ENCODE assay signal across 19 cellular contexts in genomic region chr11:79066456-79067354, GRCh38.
DNase-seq lines count a peak whose midpoint lies in the region; ATAC-seq, FAIRE-seq and TF ChIP-seq lines count a peak whose summit lies in the region.
"Had no signal": no experiment of that assay in that cellular context is flagged by ENCODE, and none has a peak within 500 bp of the region (broad histone marks: within the 10 kb centered on the region; RNA-seq: fewer than 3 reads in every experiment).

No MANE protein-coding gene starts in this region.

- H3K4me2 ChIP-seq in HepG2 (ENCODE audit: low read depth, low read length) = no peak overlapping the region
- H3K4me2 ChIP-seq in H1 (ENCODE audit: insufficient read depth in 1 of 2, low read depth in 2 of 2, low read length in 2 of 2) = peak overlapping the region; percentile 42 to 56; a peak in 2 of 4 replicates

- H3K27ac ChIP-seq in HepG2 (ENCODE audit: extremely low read length, insufficient read depth, low read length) (no peak overlapping the region), right lobe of liver (no peak overlapping the region), H1 (ENCODE audit: low read depth, low read length) (no peak overlapping the region; the same call in 1 of the 2 replicates), tibial artery (no peak overlapping the region)
- H3K27ac ChIP-seq: parathyroid adenoma, stomach had no signal

- no peak for TF ChIP-seq RAD21 in HepG2 (CRISPR knock-in tag; IDR thresholded peaks at IDR 0.05)
- no peak for TF ChIP-seq RAD21 in H1 (IDR thresholded peaks at IDR 0.05 in 1 of 2, conservative IDR thresholded peaks at IDR 0.05 in 1 of 2; ENCODE audit: low read depth in 2 of 2, low read length in 2 of 2)

- TF ChIP-seq POLR2A in HepG2 (IDR thresholded peaks at IDR 0.05; ENCODE audit: insufficient read depth in 1 of 2, low read depth in 2 of 2, low read length in 2 of 2) = no peak
- TF ChIP-seq POLR2A in right lobe of liver (IDR thresholded peaks at IDR 0.05) = no peak
- no peak for TF ChIP-seq POLR2A in H1 (IDR thresholded peaks at IDR 0.05; ENCODE audit: control extremely low read depth in 1 of 2, low read depth in 2 of 2, low read length in 2 of 2)

- 0 out of 2 replicates have a peak overlapping the region, but pooled peaks have one; percentile 75 for H2BK20ac ChIP-seq in H1 (ENCODE audit: low read length)

- no peak for ATAC-seq in HepG2
- no peak for ATAC-seq in right lobe of liver
- ATAC-seq: effector memory CD8-positive, alpha-beta T cell had no signal

- H3K4me3 ChIP-seq in HepG2 (replicated peaks in 1 of 3; ENCODE audit: insufficient read depth in 1 of 3, low read depth in 2 of 3, low read length in 3 of 3) (no peak overlapping the region), right lobe of liver (no peak overlapping the region), H1 (ENCODE audit: extremely low read depth in 1 of 4, insufficient read depth in 2 of 4, low read depth in 3 of 4, low read length in 4 of 4) (peak overlapping the region in 1 of 4 experiments; percentile 32; a peak in 1 of 8 replicates), tibial artery (no peak overlapping the region)
- H3K4me3 ChIP-seq: stomach had no signal

- FAIRE-seq in HepG2 (lab: Jason Lieb, UNC) = no peak
- FAIRE-seq in H1 (lab: Jason Lieb, UNC) = no peak
- FAIRE-seq: A204.1 had no signal

- peak overlapping the region; percentile 19 to 49 (median 23) for H3K4me3 Mint-ChIP-seq in nephron
- H3K4me3 Mint-ChIP-seq: CD4-positive, alpha-beta T cell; effector memory CD8-positive, alpha-beta T cell; immature natural killer cell had no signal

- peaks cover 31% of the 10 kb centered on the region for H3K4me1 Mint-ChIP-seq in nephron
- H3K4me1 Mint-ChIP-seq: immature natural killer cell had no signal

- H3K79me2 ChIP-seq in HepG2 (ENCODE audit: insufficient read depth, low read length) = no peaks in the 10 kb centered on the region
- no peaks in the 10 kb centered on the region for H3K79me2 ChIP-seq in H1 (ENCODE audit: control insufficient read depth in 1 of 2, insufficient read depth in 2 of 2, low read length in 2 of 2)
- H3K79me2 ChIP-seq: parathyroid adenoma had no signal

- H3K23me2 ChIP-seq in H1 (ENCODE audit: low read depth, low read length) = no peaks in the 10 kb centered on the region

- H3K14ac ChIP-seq in H1 (ENCODE audit: insufficient read length) = no peak overlapping the region

- no peaks in the 10 kb centered on the region for H3K9me3 Mint-ChIP-seq in nephron
- H3K9me3 Mint-ChIP-seq: CD4-positive, alpha-beta T cell; immature natural killer cell had no signal

- H3K27me3 Mint-ChIP-seq in nephron (ENCODE audit: low read depth) = peaks cover 6% of the 10 kb centered on the region

- H2BK120ac ChIP-seq in H1 (replicated peaks; ENCODE audit: low read depth, low read length) = no peak overlapping the region

- H3K56ac ChIP-seq in H1 (replicated peaks; ENCODE audit: insufficient read length, low read depth, low read length) = no peak overlapping the region

- in situ Hi-C loops in HepG2 (cut with HindIII; ENCODE audit: extremely low pct_ligation_motif_present, low pct_unique_long_range_greater_than_20kb) (no loop called here), KBM-7 (cut with MboI; ENCODE audit: low pct_unique_long_range_greater_than_20kb, low sequenced_read_pairs) (no loop called here)

- POLR2A ChIA-PET in HepG2 (lab: Yijun Ruan, JAX) = no interaction called here
- POLR2A ChIA-PET in H1 (lab: Charles Lee; ENCODE audit: partially characterized antibody) = no interaction called here

- H3K36me3 ChIP-seq in HepG2 (replicated peaks in 1 of 2; ENCODE audit: control insufficient read depth in 1 of 2, insufficient read depth in 2 of 2, low read length in 2 of 2) (no peaks in the 10 kb centered on the region), right lobe of liver (no peaks in the 10 kb centered on the region), H1 (ENCODE audit: control insufficient read depth in 2 of 4, insufficient read depth in 4 of 4, low read length in 3 of 4) (no peaks in the 10 kb centered on the region), tibial artery (no peaks in the 10 kb centered on the region)
- H3K36me3 ChIP-seq: stomach had no signal

- H3K4ac ChIP-seq in H1 (replicated peaks; ENCODE audit: insufficient read length, low read depth, low read length) = peak overlapping the region; percentile 39

- H4K5ac ChIP-seq in H1 (ENCODE audit: insufficient read length, low read depth, low read length) = no peak overlapping the region

- H2AFZ ChIP-seq in HepG2 (ENCODE audit: low read length) = no peak overlapping the region
- peak overlapping the region; percentile 86; the same call in 1 of the 2 replicates for H2AFZ ChIP-seq in H1 (ENCODE audit: low read length)
- H2AFZ ChIP-seq: parathyroid adenoma had no signal

- H3K4me1 ChIP-seq in HepG2 (ENCODE audit: insufficient read depth, low read length) = no peaks in the 10 kb centered on the region
- no peaks in the 10 kb centered on the region for H3K4me1 ChIP-seq in right lobe of liver
- peaks cover 7 to 24% (median 13%) of the 10 kb centered on the region in 4 experiments for H3K4me1 ChIP-seq in H1 (replicated peaks in 1 of 4; ENCODE audit: control insufficient read depth in 3 of 4, insufficient read depth in 4 of 4, low read length in 3 of 4)
- no peaks in the 10 kb centered on the region for H3K4me1 ChIP-seq in tibial artery
- H3K4me1 ChIP-seq: parathyroid adenoma had no signal

- H2BK12ac ChIP-seq in H1 (ENCODE audit: low read depth, low read length) = peak overlapping the region; percentile 81; the same call in 1 of the 2 replicates

- H2AK5ac ChIP-seq in H1 (ENCODE audit: low read depth, low read length) = peak overlapping the region; percentile 65

- H3K9me3 ChIP-seq in HepG2 (ENCODE audit: low read length) (no peaks in the 10 kb centered on the region), right lobe of liver (no peaks in the 10 kb centered on the region), H1 (ENCODE audit: insufficient read depth in 2 of 2, low read depth in 1 of 2, low read length in 1 of 2) (no peaks in the 10 kb centered on the region), tibial artery (no peaks in the 10 kb centered on the region)
- H3K9me3 ChIP-seq: stomach had no signal

- no peaks in the 10 kb centered on the region for H4K20me1 ChIP-seq in HepG2 (ENCODE audit: insufficient read depth, low read length)
- no peaks in the 10 kb centered on the region for H4K20me1 ChIP-seq in H1 (replicated peaks in 1 of 2; ENCODE audit: control insufficient read depth in 1 of 2, insufficient read depth in 2 of 2, low read length in 2 of 2)

- DNase-seq in HepG2 (ENCODE audit: low spot score) = no peak
- DNase-seq in right lobe of liver = no peak
- DNase-seq in H1 (ENCODE audit: low read depth in 1 of 2, low spot score in 2 of 2) = no peak
- no peak for DNase-seq in dedifferentiated amniotic fluid mesenchymal stem cell (ENCODE audit: extremely low spot score)
- DNase-seq in kidney tubule cell (ENCODE audit: low spot score) = no peak
- DNase-seq in tibial artery = no peak
- no peak for DNase-seq in KBM-7
- DNase-seq: activated naive CD4-positive, alpha-beta T cell treated with Interleukin-2 at 50 U/mL for 16 hours; CD4-positive, alpha-beta T cell; effector memory CD8-positive, alpha-beta T cell; EL; immature natural killer cell; midbrain; NCI-H2029 treated with DMSO at 0.1 percent for 48 hours; NCI-H748 treated with DMSO at 0.1 percent for 48 hours; stomach had no signal

- peaks cover 0 to 4% of the 10 kb centered on the region in 2 experiments; a peak in 1 of 5 replicates for H3K27me3 ChIP-seq in HepG2 (ENCODE audit: control insufficient read depth in 1 of 2, insufficient read depth in 2 of 2, low read length in 2 of 2)
- H3K27me3 ChIP-seq in right lobe of liver = no peaks in the 10 kb centered on the region
- no peaks in the 10 kb centered on the region for H3K27me3 ChIP-seq in H1 (replicated peaks in 1 of 4; ENCODE audit: control insufficient read depth in 3 of 4, extremely low read depth in 1 of 4, insufficient read depth in 3 of 4, low read length in 3 of 4)
- H3K27me3 ChIP-seq in tibial artery = no peaks in the 10 kb centered on the region
- H3K27me3 ChIP-seq: stomach had no signal

- TF ChIP-seq CTCF in HepG2 (CRISPR knock-in tag; IDR thresholded peaks at IDR 0.05) = no peak
- no peak for TF ChIP-seq CTCF in right lobe of liver (IDR thresholded peaks at IDR 0.05)
- TF ChIP-seq CTCF in H1 (IDR thresholded peaks at IDR 0.05; ENCODE audit: control extremely low read depth in 1 of 3, insufficient read depth in 1 of 3, low read depth in 1 of 3, low read length in 3 of 3) = no peak
- no peak for TF ChIP-seq CTCF in nephron (IDR thresholded peaks at IDR 0.05; ENCODE audit: unreplicated experiment in 3 of 3)
- no peak for TF ChIP-seq CTCF in tibial artery (IDR thresholded peaks at IDR 0.05)

- peak overlapping the region; percentile 76 for H4K91ac ChIP-seq in H1 (replicated peaks; ENCODE audit: insufficient read length, low read length)

- H4K8ac ChIP-seq in H1 (ENCODE audit: extremely low read depth, insufficient read depth, low read length) = no peak overlapping the region; the same call in 1 of the 2 replicates

- peaks cover 17% of the 10 kb centered on the region for H3K36me3 Mint-ChIP-seq in nephron (ENCODE audit: low read depth)
- H3K36me3 Mint-ChIP-seq: immature natural killer cell had no signal

- TF ChIP-seq EP300 in HepG2 (IDR thresholded peaks at IDR 0.05; ENCODE audit: low read depth in 2 of 2, low read length in 2 of 2) (no peak), HepG2 (CRISPR knock-in tag; IDR thresholded peaks at IDR 0.05; ENCODE audit: borderline replicate concordance) (no peak), H1 (IDR thresholded peaks at IDR 0.05; ENCODE audit: borderline replicate concordance in 1 of 2, low read depth in 2 of 2, low read length in 2 of 2) (no peak)

- peak overlapping the region; percentile 61 for H2BK5ac ChIP-seq in H1 (ENCODE audit: low read depth, low read length)

- no peak overlapping the region for H3K23ac ChIP-seq in H1 (ENCODE audit: insufficient read length)

- no TSS peak for BruUV-seq in HepG2 (replicated peaks; lab: Mats Ljungman, UMichigan)

- H3K9ac ChIP-seq in HepG2 (ENCODE audit: insufficient read depth, low read depth, low read length) (no peak overlapping the region), H1 (replicated peaks in 1 of 4; ENCODE audit: extremely low read depth in 1 of 4, low read depth in 3 of 4, low read length in 3 of 4) (no peak overlapping the region)
- H3K9ac ChIP-seq: parathyroid adenoma had no signal

- peak overlapping the region; percentile 75; the same call in 1 of the 2 replicates for H2BK15ac ChIP-seq in H1 (ENCODE audit: low read length)

- CTCF ChIA-PET in HepG2 (lab: Yijun Ruan, JAX; ENCODE audit: low intra/inter-chr PET ratio, low total read pairs) = no interaction called here
- CTCF ChIA-PET in H1 (lab: Charles Lee; ENCODE audit: partially characterized antibody) = interaction anchor here (0.6 to 5.1 kb wide), 5 partner anchors 9 to 222 kb away, joined by 3 to 32 read pairs (median 10); no protein-coding TSS in a partner anchor

- H3K27ac Mint-ChIP-seq in nephron = peak overlapping the region; percentile 3 to 31 (median 4)
- H3K27ac Mint-ChIP-seq: CD4-positive, alpha-beta T cell; effector memory CD8-positive, alpha-beta T cell; immature natural killer cell had no signal

- intact Hi-C loops in HepG2 (cut with micrococcal nuclease; ENCODE audit: unreplicated experiment) (no loop called here), right lobe of liver (cut with DNase I) (no loop called here), tibial artery (cut with DNase I; ENCODE audit: low total_unique reads) (no loop called here)

- no peaks in the 10 kb centered on the region for H3K79me1 ChIP-seq in H1 (ENCODE audit: low read depth, low read length)

- H3K18ac ChIP-seq in H1 (ENCODE audit: extremely low read depth, low read length) = no peak overlapping the region; the same call in none of the 2 replicates

- WGBS in HepG2 (ENCODE audit: low lambda C conversion rate) = 59% methylated on average over 19 of the region's 29 CpGs
- WGBS in right lobe of liver (ENCODE audit: insufficient coverage, low coverage, low lambda C conversion rate, missing lambda C conversion rate) = 55% methylated on average over 13 of the region's 29 CpGs
- WGBS in H1 (ENCODE audit: extremely low coverage in 1 of 2, insufficient coverage in 1 of 2, insufficient read length in 1 of 2, insufficient replicate concordance in 2 of 2, low coverage in 1 of 2, low lambda C conversion rate in 2 of 2, missing lambda C conversion rate in 1 of 2), 2 experiments = 78% methylated on average over 24 of the region's 29 CpGs; no CpG with 5 or more reads in 1 of the 2 experiments

Comparison
In these comparisons a context has a peak if more than half of its experiments do, and no peak if none do; other contexts are left out.
1. Of the 41 proteins assayed by ChIP-seq in both HepG2 and H1: peak only in HepG2: none; only in H1: MAX; in both: none; in neither: 40.